ENCODE assay signal across 10 cellular contexts in the genomic region with DNA sequence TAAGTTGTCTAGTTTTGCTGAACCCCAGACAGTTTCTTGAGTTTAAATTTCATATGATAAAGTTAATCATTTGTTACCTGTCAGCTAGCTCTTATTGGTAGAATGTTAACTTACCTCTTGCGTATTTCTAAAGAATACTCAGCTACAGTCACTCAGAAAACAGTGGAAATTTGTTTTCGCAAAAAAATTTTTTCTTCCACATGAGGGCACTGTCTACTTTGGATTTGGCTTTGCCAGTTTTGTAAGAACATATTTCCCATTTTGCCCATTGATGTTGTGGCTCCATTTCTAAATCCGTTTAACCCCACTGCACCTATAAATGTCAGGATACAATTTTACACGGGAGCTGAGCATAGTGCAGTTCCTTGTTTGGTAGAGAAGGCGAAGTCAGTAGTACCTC. TPM values are rescaled to one million over a fixed set of nuclear protein-coding genes. Genes with fewer than 3 reads are reported as not detected.
DNase-seq lines count a peak whose midpoint lies in the region; ATAC-seq, FAIRE-seq and TF ChIP-seq lines count a peak whose summit lies in the region.
"Had no signal": no experiment of that assay in that cellular context is flagged by ENCODE, and none has a peak within 500 bp of the region (broad histone marks: within the 10 kb centered on the region; RNA-seq: fewer than 3 reads in every experiment).

No MANE protein-coding gene starts in this region.

- in situ Hi-C loops in HAP-1 (cut with MboI; ENCODE audit: low sequenced_read_pairs): loop anchor here (25.0 kb wide), 1 partner anchor 857 kb away; no protein-coding TSS in a partner anchor

- H3K9me3 ChIP-seq in HAP-1 (no peaks in the 10 kb centered on the region), RWPE2 (ENCODE audit: severe bottlenecking) (no peaks in the 10 kb centered on the region), kidney (ENCODE audit: control insufficient read depth in 1 of 2, low read length in 2 of 2) (no peaks in the 10 kb centered on the region)
- H3K9me3 ChIP-seq: mucosa of descending colon had no signal

- no peak overlapping the region for H3K4me3 ChIP-seq in AG10803 (ENCODE audit: low read length)
- H3K4me3 ChIP-seq in HAP-1: no peak overlapping the region
- no peak overlapping the region for H3K4me3 ChIP-seq in RWPE2 (ENCODE audit: severe bottlenecking)
- no peak overlapping the region for H3K4me3 ChIP-seq in kidney (ENCODE audit: low read length in 2 of 2)
- H3K4me3 ChIP-seq: mucosa of descending colon had no signal

- H3K27ac ChIP-seq in RWPE2 (ENCODE audit: poor library complexity, severe bottlenecking) (no peak overlapping the region), kidney (ENCODE audit: low read depth in 2 of 2, low read length in 2 of 2) (no peak overlapping the region)

- DNase-seq in AG10803 (ENCODE audit: low read depth) (peak; percentile 6), HAP-1 (ENCODE audit: low spot score in 2 of 2) (peak; percentile 23 to 70), RWPE2 (ENCODE audit: low spot score) (no peak), kidney (no peak), DMS153 treated with DMSO at 0.1 percent for 48 hours (lab: John Stamatoyannopoulos, UW; ENCODE audit: unreplicated experiment) (no peak), sciatic nerve (ENCODE audit: low spot score) (no peak)
- no peak for DNase-seq in activated effector memory CD4-positive, alpha-beta T cell treated with anti-CD3 and anti-CD28 coated beads, Interleukin-2, amount 50 U/mL, for 16 hours
- DNase-seq: activated T-cell treated with anti-CD3 and anti-CD28 coated beads for 4 hours had no signal

- ATAC-seq in RWPE2 (ENCODE audit: low read depth): no peak
- no peak for ATAC-seq in GM21723 (IDR thresholded peaks at IDR 0.05; ENCODE audit: unreplicated experiment)
- no peak for ATAC-seq in sciatic nerve
- ATAC-seq: mucosa of descending colon had no signal

- H3K36me3 ChIP-seq in HAP-1 (replicated peaks): no peaks in the 10 kb centered on the region
- no peaks in the 10 kb centered on the region for H3K36me3 ChIP-seq in RWPE2 (ENCODE audit: low read depth)
- no peaks in the 10 kb centered on the region for H3K36me3 ChIP-seq in kidney (ENCODE audit: control insufficient read depth in 1 of 2, insufficient read depth in 2 of 2, low read length in 2 of 2)

- intact Hi-C loops in kidney (cut with DNase I) (no loop called here), sciatic nerve (cut with DNase I) (no loop called here)

- no peaks in the 10 kb centered on the region for H3K27me3 ChIP-seq in HAP-1 (ENCODE audit: low read depth)
- peaks cover 3% of the 10 kb centered on the region for H3K27me3 ChIP-seq in RWPE2 (ENCODE audit: insufficient read depth, poor library complexity, severe bottlenecking)

- no peak overlapping the region for H3K9ac ChIP-seq in kidney (ENCODE audit: low read length in 2 of 2)

- FAIRE-seq in kidney (lab: Jason Lieb, UNC): peak; percentile 94

- TF ChIP-seq CTCF in AG10803 (conservative IDR thresholded peaks at IDR 0.05; ENCODE audit: low read length) (peak; percentile 40), RWPE2 (IDR thresholded peaks at IDR 0.05; ENCODE audit: poor library complexity, severe bottlenecking) (peak; percentile 51), kidney (IDR thresholded peaks at IDR 0.05; ENCODE audit: borderline replicate concordance, extremely low read depth, insufficient read depth) (peak; percentile 14)

- H3K4me1 ChIP-seq in HAP-1 (no peaks in the 10 kb centered on the region), RWPE2 (ENCODE audit: insufficient read depth, poor library complexity, severe bottlenecking) (no peaks in the 10 kb centered on the region), kidney (ENCODE audit: control insufficient read depth in 1 of 2, insufficient read depth in 1 of 2, low read depth in 1 of 2, low read length in 2 of 2) (peaks cover 0 to 4% of the 10 kb centered on the region in 2 donors)

RNA-seq across cellular contexts. Expression of gene GCFC2, which starts 19.1 kb away (rescaled TPM):
- total RNA-seq in kidney (26.7 TPM), sciatic nerve (27.0 TPM)
- 27.3 TPM for polyA plus RNA-seq in kidney (ENCODE audit: insufficient read depth, low read depth, low replicate concordance)

Comparison
In these comparisons a context has a peak if more than half of its experiments do, and no peak if none do; other contexts are left out.
1. DNase-seq: peak in AG10803 (single experiment) and HAP-1 (2 of 2); none in RWPE2 (single experiment), kidney (single experiment), DMS153 treated with DMSO at 0.1 percent for 48 hours (single experiment), activated effector memory CD4-positive, alpha-beta T cell treated with anti-CD3 and anti-CD28 coated beads, Interleukin-2, amount 50 U/mL, for 16 hours (single experiment) and sciatic nerve (single experiment).
2. Peak in every context shown above with its lines, with median percentiles within 50 percentile points of each other: CTCF ChIP-seq.